35 cellular contexts compared by ENCODE assay signal in the genomic region with DNA sequence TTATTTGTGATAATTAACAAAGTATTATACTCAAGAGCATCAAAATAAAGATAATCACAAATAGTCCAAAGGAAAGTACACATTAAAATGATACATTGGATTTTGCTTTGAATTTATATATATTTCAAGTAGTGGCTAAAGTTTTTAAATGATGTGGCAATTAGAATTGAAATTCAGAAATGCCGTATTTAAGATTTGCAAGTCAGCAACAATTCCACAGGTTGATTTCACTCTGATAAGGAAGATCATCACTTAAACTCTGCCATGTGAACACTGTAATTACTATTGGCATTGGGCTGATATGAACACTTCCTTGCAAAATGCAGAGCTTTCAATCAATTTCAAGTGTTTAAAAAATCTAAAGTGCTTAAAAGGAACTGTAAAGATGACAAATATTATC. TPM values are rescaled to one million over a fixed set of nuclear protein-coding genes. Genes with fewer than 3 reads are reported as not detected.
"Had no signal": no experiment of that assay in that cellular context is flagged by ENCODE, and none has a peak within 500 bp of the region (broad histone marks: within the 10 kb centered on the region; RNA-seq: fewer than 3 reads in every experiment).

No MANE protein-coding gene starts in this region.

- H3K36me3 ChIP-seq: adrenal gland, brain microvascular endothelial cell, breast epithelium had no signal

- DNase-seq: activated B cell treated with CpG ODN at 0.5 μM for 24 hours; activated CD4-positive, alpha-beta memory T cell treated with anti-CD3 and anti-CD28 coated beads for 36 hours; activated CD4-positive, alpha-beta T cell treated with anti-CD3 and anti-CD28 coated beads for 4 hours; activated CD4-positive, alpha-beta T cell treated with anti-CD3 and anti-CD28 coated beads, Interleukin-2, amount 10 ng/mL, durations not matched to agents 24 days and 14 days; activated CD4-positive, alpha-beta T cell treated with anti-CD3 and anti-CD28 coated beads, Interleukin-2, amount 50 U/mL, for 1 hour; activated CD4-positive, alpha-beta T cell treated with anti-CD3 and anti-CD28 coated beads, Interleukin-2, amount 50 U/mL, for 4 hours; activated CD4-positive, CD25-positive, alpha-beta regulatory T cell treated with anti-CD3 and anti-CD28 coated beads, Interleukin-2, amount 50 U/mL, for 72 hours; activated CD8-positive, alpha-beta memory T cell treated with anti-CD3 and anti-CD28 coated beads, Interleukin-2, amount 50 U/mL, for 4 hours; activated CD8-positive, alpha-beta T cell treated with anti-CD3 and anti-CD28 coated beads for 36 hours; activated effector memory CD4-positive, alpha-beta T cell treated with anti-CD3 and anti-CD28 coated beads, Interleukin-2, amount 50 U/mL, for 16 hours; activated gamma-delta T cell treated with Interleukin-2 at 50 U/mL for 16 hours; activated naive CD4-positive, alpha-beta T cell; activated naive CD4-positive, alpha-beta T cell treated with anti-CD3 and anti-CD28 coated beads for 36 hours; activated naive CD4-positive, alpha-beta T cell treated with anti-CD3 and anti-CD28 coated beads, Interleukin-2, amount 50 U/mL, for 16 hours; activated naive CD8-positive, alpha-beta T cell treated with anti-CD3 and anti-CD28 coated beads for 36 hours; activated T-cell treated with anti-CD3 and anti-CD28 coated beads for 4 hours; activated T-cell treated with anti-CD3 and anti-CD28 coated beads, Interleukin-2, amount 50 U/mL, for 1 hour; activated T-cell treated with anti-CD3 and anti-CD28 coated beads, Interleukin-2, amount 50 U/mL, for 4 hours; activated T-cell treated with anti-CD3 and anti-CD28 coated beads, Interleukin-2, amount 50 U/mL, for 72 hours; adrenal gland; amniotic stem cell; aorta; body of pancreas; brain microvascular endothelial cell; central memory CD4-positive, alpha-beta T cell; T-helper 1 cell; T-helper 2 cell; T-helper 9 cell had no signal

- H3K9me3 ChIP-seq: adrenal gland, body of pancreas had no signal

- FAIRE-seq: astrocyte had no signal

- H3K4me1 ChIP-seq: adrenal gland, body of pancreas, breast epithelium had no signal

- H3K4me3 ChIP-seq: adrenal gland, body of pancreas, breast epithelium had no signal

- H3K27ac ChIP-seq: adrenal gland, body of pancreas, brain microvascular endothelial cell, breast epithelium, VCaP had no signal

- H3K27me3 ChIP-seq: adrenal gland, body of pancreas, brain microvascular endothelial cell, breast epithelium had no signal

- ATAC-seq: activated CD8-positive, alpha-beta T cell treated with anti-CD3 and anti-CD28 coated beads for 36 hours; activated naive CD4-positive, alpha-beta T cell treated with anti-CD3 and anti-CD28 coated beads, Interleukin-2, amount 50 U/mL, for 72 hours; activated T-cell treated with anti-CD3 and anti-CD28 coated beads, Interleukin-2, amount 50 U/mL, for 4 hours; activated T-cell treated with anti-CD3 and anti-CD28 coated beads, Interleukin-2, amount 50 U/mL, for 72 hours; activated T-helper 17 cell treated with anti-CD3 and anti-CD28 coated beads, Interleukin-2, amount 50 U/mL, for 72 hours; body of pancreas had no signal

RNA-seq across cellular contexts. Expression of a gene that starts 39.6 kb away (rescaled TPM):
- total RNA-seq: activated B cell treated with CpG ODN at 0.5 μM for 24 hours; activated CD4-positive, alpha-beta memory T cell treated with anti-CD3 and anti-CD28 coated beads for 36 hours; activated CD4-positive, alpha-beta T cell treated with anti-CD3 and anti-CD28 coated beads, Interleukin-2, amount 10 ng/mL, durations not matched to agents 24 days and 14 days; activated CD8-positive, alpha-beta memory T cell treated with anti-CD3 and anti-CD28 coated beads for 36 hours; activated CD8-positive, alpha-beta T cell treated with anti-CD3 and anti-CD28 coated beads for 36 hours; activated naive CD4-positive, alpha-beta T cell treated with anti-CD3 and anti-CD28 coated beads for 36 hours; activated naive CD4-positive, alpha-beta T cell treated with anti-CD3 and anti-CD28 coated beads, Interleukin-2, amount 50 U/mL, for 72 hours; activated naive CD8-positive, alpha-beta T cell treated with anti-CD3 and anti-CD28 coated beads for 36 hours; activated T-cell treated with anti-CD3 and anti-CD28 coated beads, Interleukin-2, amount 50 U/mL, for 4 hours; activated T-cell treated with anti-CD3 and anti-CD28 coated beads, Interleukin-2, amount 50 U/mL, for 72 hours; activated T-helper 1 cell treated with anti-CD3 and anti-CD28 coated beads, Interleukin-12 subunit alpha, Interleukin-12 subunit beta, Interleukin-2, Interleukin-4 antibody, amounts not matched to agents 30 ng/mL and 10 ng/mL and 1 ng/mL, durations not matched to agents 14 hours and 24 hours and 36 hours; activated T-helper 17 cell treated with anti-CD3 and anti-CD28 coated beads, Interleukin-2, amount 50 U/mL, for 72 hours; adrenal gland; astrocyte; body of pancreas had no signal
- polyA plus RNA-seq: adrenal gland, aorta had no signal
